20 cellular contexts compared by ENCODE assay signal in genomic region chr3:172071780-172072179, GRCh38. TPM values are rescaled to one million over a fixed set of nuclear protein-coding genes. Genes with fewer than 3 reads are reported as not detected.
A peak's percentile ranks its signal among the peaks of the same experiment; 100 is the strongest.
DNase-seq lines count a peak whose midpoint lies in the region; ATAC-seq and TF ChIP-seq lines count a peak whose summit lies in the region.
"Had no signal": no experiment of that assay in that cellular context is flagged by ENCODE, and none has a peak within 500 bp of the region (broad histone marks: within the 10 kb centered on the region; RNA-seq: fewer than 3 reads in every experiment).

No MANE protein-coding gene starts in this region.

- H3K79me2 ChIP-seq in smooth muscle cell (ENCODE audit: low read depth): peaks cover 100% of the 10 kb centered on the region

- POLR2A ChIA-PET in naive thymus-derived CD8-positive, alpha-beta T cell (lab: Charles Lee): no interaction called here

- no peak overlapping the region for H3K9ac ChIP-seq in smooth muscle cell (ENCODE audit: low read depth)
- H3K9ac ChIP-seq: BLaER1, KMS-11 had no signal

- H3K4me3 ChIP-seq in cardiac fibroblast (replicated peaks in 1 of 2; ENCODE audit: low read depth in 2 of 2, low read length in 2 of 2): no peak overlapping the region
- no peak overlapping the region for H3K4me3 ChIP-seq in smooth muscle cell
- H3K4me3 ChIP-seq: BLaER1, GM23338 had no signal

- ATAC-seq in naive thymus-derived CD8-positive, alpha-beta T cell: no peak
- ATAC-seq in left colon: no peak
- ATAC-seq: GM23338 had no signal

- no peak overlapping the region for H2AFZ ChIP-seq in smooth muscle cell (ENCODE audit: low read depth)
- H2AFZ ChIP-seq: GM23338 had no signal

- H3K4me1 Mint-ChIP-seq in naive thymus-derived CD8-positive, alpha-beta T cell: peaks cover 14 to 32% (median 19%) of the 10 kb centered on the region in 4 donors

- H3K36me3 Mint-ChIP-seq in naive thymus-derived CD8-positive, alpha-beta T cell: peaks cover 0 to 12% (median 5%) of the 10 kb centered on the region in 3 donors

- intact Hi-C loops in left colon (cut with DNase I, micrococcal nuclease): no loop called here

- no peaks in the 10 kb centered on the region for H3K9me3 ChIP-seq in smooth muscle cell (replicated peaks; ENCODE audit: low read depth)
- H3K9me3 ChIP-seq: BLaER1 had no signal

- peaks cover 0 to 2% (median 0%) of the 10 kb centered on the region in 5 donors for H3K27me3 Mint-ChIP-seq in naive thymus-derived CD8-positive, alpha-beta T cell
- H3K27me3 Mint-ChIP-seq: CD4-positive, alpha-beta memory T cell had no signal

- no peaks in the 10 kb centered on the region for H3K27me3 ChIP-seq in smooth muscle cell (ENCODE audit: low read depth)
- H3K27me3 ChIP-seq: BLaER1 had no signal

- H3F3A ChIP-seq in smooth muscle cell (ENCODE audit: low read depth): peaks cover 19% of the 10 kb centered on the region

- no peaks in the 10 kb centered on the region for H3K9me3 Mint-ChIP-seq in naive thymus-derived CD8-positive, alpha-beta T cell
- H3K9me3 Mint-ChIP-seq: CD4-positive, alpha-beta memory T cell; GM23338 had no signal

- H4K20me1 ChIP-seq in smooth muscle cell (ENCODE audit: low read depth): peaks cover 100% of the 10 kb centered on the region

- DNase-seq in NCI-H69 (lab: John Stamatoyannopoulos, UW) (peak; percentile 25), cardiac fibroblast (ENCODE audit: low read depth in 2 of 2) (peak; percentile 37 to 45), kidney tubule cell (ENCODE audit: low spot score) (peak; percentile 29), smooth muscle cell (lab: John Stamatoyannopoulos, UW; ENCODE audit: unreplicated experiment) (no peak), DMS53 (lab: John Stamatoyannopoulos, UW) (no peak), left colon (no peak)
- DNase-seq in naive thymus-derived CD8-positive, alpha-beta T cell: no peak
- DNase-seq: CD4-positive, alpha-beta memory T cell; EL; HCEC 1CT; MV-4-11; NCI-H1694 treated with DMSO at 0.1 percent for 48 hours; NCI-H2227 treated with DMSO at 0.1 percent for 48 hours; NCI-H510A treated with DMSO at 0.1 percent for 48 hours; NCI-H82; OCI-M1 had no signal

- no peak overlapping the region for H3K4me3 Mint-ChIP-seq in naive thymus-derived CD8-positive, alpha-beta T cell
- H3K4me3 Mint-ChIP-seq: CD4-positive, alpha-beta memory T cell; GM23338 had no signal

- TF ChIP-seq CTCF in cardiac fibroblast (IDR thresholded peaks at IDR 0.05; ENCODE audit: low read depth, low read length) (no peak), smooth muscle cell (IDR thresholded peaks at IDR 0.05; ENCODE audit: borderline replicate concordance, insufficient read depth, poor library complexity, severe bottlenecking) (no peak)

- H3K4me2 ChIP-seq in smooth muscle cell: peak overlapping the region; percentile 54
- H3K4me2 ChIP-seq: BLaER1, GM23338, KMS-11 had no signal

- H3K36me3 ChIP-seq in smooth muscle cell (ENCODE audit: low read depth): peaks cover 7% of the 10 kb centered on the region

- H3K27ac Mint-ChIP-seq in naive thymus-derived CD8-positive, alpha-beta T cell: no peak overlapping the region
- H3K27ac Mint-ChIP-seq: CD4-positive, alpha-beta memory T cell; GM23338 had no signal

- peak overlapping the region; percentile 73 for H3K27ac ChIP-seq in smooth muscle cell (ENCODE audit: low read depth)
- H3K27ac ChIP-seq: BLaER1, KMS-11, RWPE1 had no signal

- WGBS in smooth muscle cell (ENCODE audit: low lambda C conversion rate): 76% methylated on average over 8 of the region's 8 CpGs

- peaks cover 44% of the 10 kb centered on the region for H3K4me1 ChIP-seq in smooth muscle cell (ENCODE audit: low read depth)
- H3K4me1 ChIP-seq: BLaER1 had no signal

RNA-seq across cellular contexts. Expression of gene FNDC3B, which starts 32.4 kb away (rescaled TPM):
- total RNA-seq in smooth muscle cell (265 and 294 TPM in 2 replicates), left colon (100 to 1,000 TPM; 100 to 113 TPM)
- polyA plus RNA-seq in smooth muscle cell: 149 and 161 TPM in 2 replicates
- total RNA-seq in naive thymus-derived CD8-positive, alpha-beta T cell: 10 to 100 TPM; 14.7 to 20.6 TPM
- polyA plus RNA-seq in naive thymus-derived CD8-positive, alpha-beta T cell: 1 to 10 TPM; 6.5 to 8.8 (median 8.6) TPM

Comparison
In these comparisons a context has a peak if more than half of its experiments do, and no peak if none do; other contexts are left out.
1. DNase-seq: peak in NCI-H69 (single experiment), cardiac fibroblast (2 of 2) and kidney tubule cell (single experiment); none in smooth muscle cell (single experiment), naive thymus-derived CD8-positive, alpha-beta T cell (0 of 10), DMS53 (single experiment) and left colon (0 of 2).
2. RNA of gene FNDC3B, which starts 32.4 kb away (total RNA-seq): 265 to 294 TPM in smooth muscle cell and 100 to 113 TPM in left colon; 14.7 to 20.6 TPM in naive thymus-derived CD8-positive, alpha-beta T cell; every median in the first group is over 4 times any median in the second.